1 cellular context compared by ENCODE assay signal in genomic region chr19:34989248-34989797, GRCh38.
TF ChIP-seq lines count a peak whose summit lies in the region.

No MANE protein-coding gene starts in this region.

TF ChIP-seq in GM12878, 131 proteins besides CTCF, POLR2A, EP300 and RAD21:
- TF ChIP-seq ZNF207 (IDR thresholded peaks at IDR 0.05; ENCODE audit: borderline replicate concordance) = no peak
- TF ChIP-seq MXI1 (IDR thresholded peaks at IDR 0.05; ENCODE audit: low read depth, low read length) = no peak
- peak; percentile 57 for TF ChIP-seq MEF2B (IDR thresholded peaks at IDR 0.05; ENCODE audit: partially characterized antibody, poor library complexity, severe bottlenecking)
- TF ChIP-seq KLF5 (IDR thresholded peaks at IDR 0.05; ENCODE audit: partially characterized antibody) = no peak
- no peak for TF ChIP-seq EED (IDR thresholded peaks at IDR 0.05; ENCODE audit: low read depth)
- TF ChIP-seq TCF7 (IDR thresholded peaks at IDR 0.05; ENCODE audit: borderline replicate concordance) = no peak
- no peak for TF ChIP-seq ZBTB33 (IDR thresholded peaks at IDR 0.05)
- no peak for TF ChIP-seq ZNF384 (IDR thresholded peaks at IDR 0.05; ENCODE audit: borderline replicate concordance, low read depth, low read length)
- no peak for TF ChIP-seq RCOR1 (conservative IDR thresholded peaks at IDR 0.05; ENCODE audit: low read depth, low read length)
- TF ChIP-seq NFIC (IDR thresholded peaks at IDR 0.05; ENCODE audit: low read depth, low read length) = peak; percentile 45; the same call in 1 of the 2 replicates
- peak; percentile 78 for TF ChIP-seq IKZF1 (conservative IDR thresholded peaks at IDR 0.05)
- no peak for TF ChIP-seq ATF2 (IDR thresholded peaks at IDR 0.05; ENCODE audit: low read length)
- TF ChIP-seq NR2C2 (IDR thresholded peaks at IDR 0.05; ENCODE audit: borderline replicate concordance, control insufficient read depth, insufficient read length, low read depth) = no peak
- TF ChIP-seq FOXM1 (IDR thresholded peaks at IDR 0.05; ENCODE audit: low read depth, low read length) = peak; percentile 26; the same call in 1 of the 2 replicates
- no peak for TF ChIP-seq YY1 (IDR thresholded peaks at IDR 0.05; ENCODE audit: low read depth, low read length)
- TF ChIP-seq GABPA (IDR thresholded peaks at IDR 0.05; ENCODE audit: low read depth) = no peak
- no peak for TF ChIP-seq ZBTB4 (CRISPR knock-in tag; IDR thresholded peaks at IDR 0.05)
- peak; percentile 27 for TF ChIP-seq CUX1 (IDR thresholded peaks at IDR 0.05; ENCODE audit: insufficient replicate concordance, low read depth, low read length)
- no peak for TF ChIP-seq MYC (IDR thresholded peaks at IDR 0.05; ENCODE audit: insufficient read depth, insufficient read length, insufficient replicate concordance, low read length, severe bottlenecking)
- TF ChIP-seq RUNX3 (IDR thresholded peaks at IDR 0.05; ENCODE audit: low read length) = peak; percentile 30; the same call in 1 of the 2 replicates
- TF ChIP-seq NR2F1 (conservative IDR thresholded peaks at IDR 0.05) = no peak
- peak; percentile 35 for TF ChIP-seq DPF2 (IDR thresholded peaks at IDR 0.05)
- TF ChIP-seq BCLAF1 (IDR thresholded peaks at IDR 0.05) = no peak
- peak in 1 of 2 experiments; percentile 61 for TF ChIP-seq IKZF2 (IDR thresholded peaks at IDR 0.05)
- TF ChIP-seq CBX3 (IDR thresholded peaks at IDR 0.05; ENCODE audit: borderline replicate concordance, low read depth) = no peak
- TF ChIP-seq SMAD5 (IDR thresholded peaks at IDR 0.05; ENCODE audit: low read depth) = no peak
- TF ChIP-seq STAT1 (conservative IDR thresholded peaks at IDR 0.05) = no peak
- no peak for TF ChIP-seq MTA2 (IDR thresholded peaks at IDR 0.05; ENCODE audit: low read depth)
- no peak for TF ChIP-seq ATF3 (IDR thresholded peaks at IDR 0.05; ENCODE audit: borderline replicate concordance, extremely low read depth, low read depth, low read length)
TF ChIP-seq in GM12878: peak in this region for 8.
